ENCODE assay signal across 25 cellular contexts in the genomic region with DNA sequence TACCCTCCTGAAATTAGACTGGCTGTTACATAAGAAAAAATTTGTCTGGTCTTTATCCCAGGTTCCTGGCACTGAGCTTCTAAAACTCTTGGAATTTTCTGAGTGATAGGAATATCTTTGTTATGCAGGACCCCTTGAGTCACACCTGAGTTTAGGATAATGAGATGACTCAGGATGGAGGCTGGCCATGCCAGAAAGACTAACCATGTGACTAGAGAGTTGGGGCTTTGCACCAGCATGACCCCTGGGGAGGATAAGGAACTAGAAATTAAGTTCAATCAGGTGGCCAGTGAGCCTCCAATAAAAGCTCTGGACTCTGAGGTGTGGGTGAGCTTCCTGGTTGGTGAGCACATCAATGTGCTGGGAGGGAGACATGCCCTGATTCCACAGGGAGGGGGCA.
DNase-seq lines count a peak whose midpoint lies in the region; ATAC-seq, FAIRE-seq and TF ChIP-seq lines count a peak whose summit lies in the region.
"Had no signal": no experiment of that assay in that cellular context is flagged by ENCODE, and none has a peak within 500 bp of the region (broad histone marks: within the 10 kb centered on the region; RNA-seq: fewer than 3 reads in every experiment).

No MANE protein-coding gene starts in this region.

- no peak overlapping the region for H3K18ac ChIP-seq in neuronal stem cell (ENCODE audit: low read length)

- H3K4me1 Mint-ChIP-seq in activated naive CD4-positive, alpha-beta T cell treated with anti-CD3 and anti-CD28 coated beads, Interleukin-2, amount 10 ng/mL, durations not matched to agents 7 days and 5 days = no peaks in the 10 kb centered on the region
- H3K4me1 Mint-ChIP-seq: CD4-positive, CD25-positive, alpha-beta regulatory T cell; IgD-negative memory B cell had no signal

- H3K9me2 ChIP-seq in PC-3 (replicated peaks; ENCODE audit: low read length) = no peaks in the 10 kb centered on the region

- H4K8ac ChIP-seq in neuronal stem cell (ENCODE audit: low read depth, low read length) = no peak overlapping the region

- H3K27me3 Mint-ChIP-seq in activated naive CD4-positive, alpha-beta T cell treated with anti-CD3 and anti-CD28 coated beads, Interleukin-2, amount 10 ng/mL, durations not matched to agents 7 days and 5 days = no peaks in the 10 kb centered on the region
- H3K27me3 Mint-ChIP-seq: CD4-positive, CD25-positive, alpha-beta regulatory T cell; CD8-positive, alpha-beta memory T cell; IgD-negative memory B cell had no signal

- H3K4me1 ChIP-seq in PC-3 (ENCODE audit: insufficient read depth, low read length) = no peaks in the 10 kb centered on the region
- H3K4me1 ChIP-seq in neuronal stem cell (ENCODE audit: control insufficient read depth in 2 of 2, insufficient read depth in 1 of 2, low read depth in 1 of 2, low read length in 2 of 2) = no peaks in the 10 kb centered on the region
- H3K4me1 ChIP-seq: BE2C, Caco-2 had no signal

- intact Hi-C loops in PC-3 (cut with micrococcal nuclease) = no loop called here

- no peak for FAIRE-seq in bronchial epithelial cell (lab: Jason Lieb, UNC)
- FAIRE-seq: A204.1, D721Med, GM12892, GM18507, HepG2 had no signal

- no peak overlapping the region for H3K4ac ChIP-seq in neuronal stem cell (ENCODE audit: low read length)

- H3K4me3 Mint-ChIP-seq in activated naive CD4-positive, alpha-beta T cell treated with anti-CD3 and anti-CD28 coated beads, Interleukin-2, amount 10 ng/mL, durations not matched to agents 7 days and 5 days = no peak overlapping the region
- H3K4me3 Mint-ChIP-seq: CD4-positive, CD25-positive, alpha-beta regulatory T cell; CD8-positive, alpha-beta memory T cell; HFFc6; IgD-negative memory B cell had no signal

- H2AFZ ChIP-seq in PC-3 (ENCODE audit: low read length) (no peak overlapping the region), neuronal stem cell (ENCODE audit: low read length) (no peak overlapping the region)

- no TSS peak for BruUV-seq in PC-3 (replicated peaks; lab: Mats Ljungman, UMichigan)

- no peak overlapping the region for H2BK120ac ChIP-seq in neuronal stem cell (ENCODE audit: low read depth, low read length)

- H3K79me2 ChIP-seq in PC-3 (ENCODE audit: low read length) = no peaks in the 10 kb centered on the region

- H3K36me3 ChIP-seq in PC-3 (ENCODE audit: low read depth, low read length) (peaks cover 82% of the 10 kb centered on the region), bronchial epithelial cell (ENCODE audit: control insufficient read depth, insufficient read depth, low read length) (peaks cover 6% of the 10 kb centered on the region), neuronal stem cell (replicated peaks in 1 of 2; ENCODE audit: control insufficient read depth in 2 of 2, insufficient read depth in 2 of 2, low read length in 2 of 2) (peaks cover 24 to 64% of the 10 kb centered on the region in 2 donors)
- H3K36me3 ChIP-seq: BE2C had no signal

- H3K23ac ChIP-seq in neuronal stem cell (ENCODE audit: low read depth, low read length, poor library complexity) = peak overlapping the region; percentile 25

- no peak overlapping the region for H3K27ac Mint-ChIP-seq in activated naive CD4-positive, alpha-beta T cell treated with anti-CD3 and anti-CD28 coated beads, Interleukin-2, amount 10 ng/mL, durations not matched to agents 7 days and 5 days
- H3K27ac Mint-ChIP-seq: CD4-positive, CD25-positive, alpha-beta regulatory T cell; HFFc6; IgD-negative memory B cell had no signal

- no peak overlapping the region for H2BK5ac ChIP-seq in neuronal stem cell (ENCODE audit: low read length)

- H3F3A ChIP-seq in PC-3 (ENCODE audit: low read length, unreplicated experiment) = no peaks in the 10 kb centered on the region

- H3K27ac ChIP-seq in PC-3 (ENCODE audit: low read length) (no peak overlapping the region), neuronal stem cell (replicated peaks; ENCODE audit: low read length) (no peak overlapping the region)

- H2BK15ac ChIP-seq in neuronal stem cell (ENCODE audit: low read length) = no peak overlapping the region

- H2BK12ac ChIP-seq in neuronal stem cell (ENCODE audit: low read length) = no peak overlapping the region

- POLR2A ChIA-PET in PC-3 (lab: Charles Lee; ENCODE audit: unreplicated experiment) = no interaction called here

- H3K79me1 ChIP-seq in neuronal stem cell (ENCODE audit: low read depth, low read length) = no peaks in the 10 kb centered on the region

- H3K9ac ChIP-seq in PC-3 (ENCODE audit: low read length) = no peak overlapping the region
- no peak overlapping the region for H3K9ac ChIP-seq in neuronal stem cell (ENCODE audit: low read depth, low read length, poor library complexity)

- H3K14ac ChIP-seq in neuronal stem cell (ENCODE audit: low read length) = no peak overlapping the region

- H3K4me3 ChIP-seq in PC-3 (ENCODE audit: low read length) (no peak overlapping the region), bronchial epithelial cell (ENCODE audit: low read depth, low read length) (no peak overlapping the region), neuronal stem cell (ENCODE audit: low read length in 2 of 2) (peak overlapping the region in 1 of 2 donors; percentile 38)

- H2AK5ac ChIP-seq in neuronal stem cell (ENCODE audit: low read depth, low read length) = no peak overlapping the region

- DNase-seq in PC-3 = peak; percentile 13
- DNase-seq in bronchial epithelial cell (ENCODE audit: low read depth) = peak; percentile 10
- DNase-seq in neuronal stem cell (ENCODE audit: low spot score) = no peak
- no peak for DNase-seq in ecto neural progenitor cell (ENCODE audit: low spot score)
- no peak for DNase-seq in activated naive CD4-positive, alpha-beta T cell treated with anti-CD3 and anti-CD28 coated beads, Interleukin-2, amount 10 ng/mL, durations not matched to agents 7 days and 5 days
- no peak for DNase-seq in SKM-1 (lab: John Stamatoyannopoulos, UW; ENCODE audit: unreplicated experiment)
- DNase-seq: ACHN; BE2C; C1 segment of cervical spinal cord; CD4-positive, CD25-positive, alpha-beta regulatory T cell; CD8-positive, alpha-beta memory T cell; GDM1; GOT3; H7; HFFc6 had no signal

- H3K36me3 Mint-ChIP-seq in activated naive CD4-positive, alpha-beta T cell treated with anti-CD3 and anti-CD28 coated beads, Interleukin-2, amount 10 ng/mL, durations not matched to agents 7 days and 5 days = peaks cover 51% of the 10 kb centered on the region

- H3K27me3 ChIP-seq in PC-3 (ENCODE audit: low read length) (no peaks in the 10 kb centered on the region), bronchial epithelial cell (ENCODE audit: control insufficient read depth, insufficient read depth, low read length) (no peaks in the 10 kb centered on the region), neuronal stem cell (ENCODE audit: control insufficient read depth in 3 of 3, insufficient read depth in 3 of 3, low read depth in 1 of 3, low read length in 3 of 3) (no peaks in the 10 kb centered on the region)
- H3K27me3 ChIP-seq: BE2C had no signal

- CTCF ChIA-PET in PC-3 (lab: Charles Lee) = no interaction called here
- CTCF ChIA-PET in activated naive CD4-positive, alpha-beta T cell treated with anti-CD3 and anti-CD28 coated beads, Interleukin-2, amount 10 ng/mL, durations not matched to agents 7 days and 5 days (lab: Charles Lee) = no interaction called here

- ATAC-seq in PC-3 (no peak), esophagus mucosa (peak; percentile 56), GM21360 (IDR thresholded peaks at IDR 0.05; ENCODE audit: unreplicated experiment) (no peak)
- ATAC-seq: HCT116, HepG2 had no signal

- H3K9me3 Mint-ChIP-seq in activated naive CD4-positive, alpha-beta T cell treated with anti-CD3 and anti-CD28 coated beads, Interleukin-2, amount 10 ng/mL, durations not matched to agents 7 days and 5 days = peaks cover 33% of the 10 kb centered on the region

- H3K9me3 ChIP-seq in PC-3 (ENCODE audit: low read length) = peaks cover 24% of the 10 kb centered on the region
- peaks cover 25 to 38% of the 10 kb centered on the region in 2 donors for H3K9me3 ChIP-seq in neuronal stem cell (replicated peaks in 1 of 2; ENCODE audit: control insufficient read depth in 2 of 2, insufficient read depth in 1 of 2, low read depth in 1 of 2, low read length in 2 of 2)

- no peak overlapping the region for H4K91ac ChIP-seq in neuronal stem cell (ENCODE audit: low read depth, low read length, poor library complexity)

- H3K4me2 ChIP-seq in PC-3 (ENCODE audit: low read length) (no peak overlapping the region), neuronal stem cell (ENCODE audit: insufficient read depth, low read length, poor library complexity, severe bottlenecking) (no peak overlapping the region)

- no peaks in the 10 kb centered on the region for H4K20me1 ChIP-seq in PC-3 (ENCODE audit: low read length)

- TF ChIP-seq CTCF in PC-3 (conservative IDR thresholded peaks at IDR 0.05; ENCODE audit: low read depth, low read length) (no peak), bronchial epithelial cell (IDR thresholded peaks at IDR 0.05; ENCODE audit: insufficient read depth, low read length, severe bottlenecking) (no peak)

Comparison
In these comparisons a context has a peak if more than half of its experiments do, and no peak if none do; other contexts are left out.
1. DNase-seq: peak in PC-3 (single experiment) and bronchial epithelial cell (single experiment); none in neuronal stem cell (single experiment), ecto neural progenitor cell (single experiment), activated naive CD4-positive, alpha-beta T cell treated with anti-CD3 and anti-CD28 coated beads, Interleukin-2, amount 10 ng/mL, durations not matched to agents 7 days and 5 days (single experiment) and SKM-1 (single experiment).